ENCODE assay signal across 8 cellular contexts in genomic region chr19:41353466-41354342, GRCh38. TPM values are rescaled to one million over a fixed set of nuclear protein-coding genes. Genes with fewer than 3 reads are reported as not detected.
DNase-seq lines count a peak whose midpoint lies in the region; ATAC-seq and TF ChIP-seq lines count a peak whose summit lies in the region.

Gene TGFB1 (minus strand): TSS chr19:41353922. CDS start chr19:41353044, 878 bp downstream.

- no peaks in the 10 kb centered on the region for H3K36me3 Mint-ChIP-seq in progenitor cell of endocrine pancreas (ENCODE audit: insufficient read depth)

- 1% methylated on average over 44 to 78 of the region's 78 CpGs for WGBS in adipose tissue, 3 donors
- WGBS in heart right ventricle, 2 donors: 1% methylated on average over 61 to 77 of the region's 78 CpGs

- H3K4me1 ChIP-seq in heart right ventricle (peaks cover 0 to 73% (median 43%) of the 10 kb centered on the region in 9 donors), upper lobe of right lung (peaks cover 47% of the 10 kb centered on the region)

- in situ Hi-C loops in KBM-7 (cut with MboI; ENCODE audit: low pct_unique_long_range_greater_than_20kb, low sequenced_read_pairs): no loop called here

- intact Hi-C loops in T-helper 1 cell treated with Interleukin-12 subunit alpha and Interleukin-12 subunit beta and Interleukin-4 antibody, amounts not matched to agents 30 ng/mL and 1 ng/mL, for 36 hours (cut with micrococcal nuclease): loop anchor here (1.0 to 10.0 kb wide), 9 partner anchors 10 to 911 kb away; partner anchors contain the start of genes ACTMAP, CD79A, DMAC2 and EGLN2
- intact Hi-C loops in heart right ventricle (cut with DNase I) (loop anchor here in 9 of 10 donors (2.0 to 10.0 kb wide), 7 partner anchors 27 to 146 kb away; partner anchors contain the start of genes CCDC97 (in 6 of the 9), DMAC2 (in 1 of the 9), ERICH4 (in 1 of the 9) and HNRNPUL1 (in 1 of the 9)), upper lobe of right lung (cut with DNase I) (no loop called here)

- TF ChIP-seq CTCF in heart right ventricle (IDR thresholded peaks at IDR 0.05) (peak; percentile 78 to 98 (median 91)), progenitor cell of endocrine pancreas (IDR thresholded peaks at IDR 0.05; ENCODE audit: unreplicated experiment) (peak; percentile 93), upper lobe of right lung (IDR thresholded peaks at IDR 0.05) (peak; percentile 89)

- ATAC-seq in GM21367 (IDR thresholded peaks at IDR 0.05; ENCODE audit: unreplicated experiment) (peak; percentile 29), heart right ventricle (peak; percentile 59 to 85 (median 74)), upper lobe of right lung (peak; percentile 88)

- peaks cover 14% of the 10 kb centered on the region for H3K4me1 Mint-ChIP-seq in progenitor cell of endocrine pancreas (ENCODE audit: low read depth)

- H3K9me3 Mint-ChIP-seq in progenitor cell of endocrine pancreas (ENCODE audit: low read depth): no peaks in the 10 kb centered on the region

- H3K27ac ChIP-seq in adipose tissue (ENCODE audit: low read depth, low read length): peak within 1 kb of the TSS; percentile 62
- peak within 1 kb of the TSS; percentile 81 to 98 (median 92) for H3K27ac ChIP-seq in heart right ventricle
- peak within 1 kb of the TSS; percentile 74 for H3K27ac ChIP-seq in upper lobe of right lung

- H3K27me3 ChIP-seq in heart right ventricle (peaks cover 0 to 5% (median 0%) of the 10 kb centered on the region in 7 donors), upper lobe of right lung (no peaks in the 10 kb centered on the region)

- H3K36me3 ChIP-seq in heart right ventricle: peaks cover 0 to 3% (median 0%) of the 10 kb centered on the region in 9 donors
- no peaks in the 10 kb centered on the region for H3K36me3 ChIP-seq in upper lobe of right lung

- DNase-seq in CMK (ENCODE audit: low read depth) (peak; percentile 84), KBM-7 (peak; percentile 85), heart right ventricle (peak; percentile 89 to 91), progenitor cell of endocrine pancreas (ENCODE audit: low spot score, unreplicated experiment) (peak; percentile 66), upper lobe of right lung (peak; percentile 94)

- H3K4me3 Mint-ChIP-seq in progenitor cell of endocrine pancreas (ENCODE audit: low read depth): peak within 1 kb of the TSS; percentile 80

- H3K27me3 Mint-ChIP-seq in progenitor cell of endocrine pancreas: peaks cover 52% of the 10 kb centered on the region

- H3K9me3 ChIP-seq in heart right ventricle (no peaks in the 10 kb centered on the region), upper lobe of right lung (no peaks in the 10 kb centered on the region)

- peak within 1 kb of the TSS; percentile 34 for H3K27ac Mint-ChIP-seq in progenitor cell of endocrine pancreas

- peak within 1 kb of the TSS; percentile 63 to 98 (median 79) for H3K4me3 ChIP-seq in heart right ventricle
- peak within 1 kb of the TSS; percentile 92 for H3K4me3 ChIP-seq in upper lobe of right lung

RNA-seq across cellular contexts. Expression of gene TGFB1, which starts in this region (rescaled TPM):
- 157 and 159 TPM in 2 replicates for total RNA-seq in T-helper 1 cell treated with Interleukin-12 subunit alpha and Interleukin-12 subunit beta and Interleukin-4 antibody, amounts not matched to agents 30 ng/mL and 1 ng/mL, for 36 hours
- polyA plus RNA-seq in adipose tissue: 10 to 100 TPM in 2 of 3 donors, 1 to 10 TPM in 1; 5.6 to 25.9 (median 24.0) TPM
- 10 to 100 TPM in 8 of 10 donors, 1 to 10 TPM in 2; 9.7 to 44.9 (median 13.2) TPM for total RNA-seq in heart right ventricle
- polyA plus RNA-seq in heart right ventricle: 10 to 100 TPM; 14.0 to 19.9 TPM
- total RNA-seq in progenitor cell of endocrine pancreas: 4.3 and 5.5 TPM in 2 replicates
- 99.0 TPM for total RNA-seq in upper lobe of right lung

Comparison
In these comparisons a context has a peak if more than half of its experiments do, and no peak if none do; other contexts are left out.
1. Peak in every context shown above with its lines: DNase-seq, ATAC-seq, H3K4me3 ChIP-seq and H3K27ac ChIP-seq.
2. ATAC-seq: peak in every context shown above with its lines; median percentile 88 in upper lobe of right lung; 74 in heart right ventricle; 29 in GM21367.